15 cellular contexts compared by ENCODE assay signal in genomic region chr17:46072998-46073397, GRCh38.
DNase-seq lines count a peak whose midpoint lies in the region; ATAC-seq, FAIRE-seq and TF ChIP-seq lines count a peak whose summit lies in the region.
"Had no signal": no experiment of that assay in that cellular context is flagged by ENCODE, and none has a peak within 500 bp of the region (broad histone marks: within the 10 kb centered on the region; RNA-seq: fewer than 3 reads in every experiment).

No MANE protein-coding gene starts in this region.

- no peak overlapping the region for H3K4me3 ChIP-seq in astrocyte (ENCODE audit: insufficient read depth, low read depth, low read length)
- H3K4me3 ChIP-seq: BLaER1 had no signal

- H3K9me3 ChIP-seq in astrocyte (ENCODE audit: insufficient read depth, low read depth, low read length), result no peaks in the 10 kb centered on the region
- H3K9me3 ChIP-seq: BLaER1 had no signal

- peak overlapping the region; percentile 31 for H3K4me2 ChIP-seq in astrocyte (ENCODE audit: low read length)
- H3K4me2 ChIP-seq: BLaER1 had no signal

- H2AFZ ChIP-seq in astrocyte (ENCODE audit: low read depth, low read length), result no peak overlapping the region

- H3K27ac ChIP-seq in astrocyte (ENCODE audit: low read depth, low read length), result peak overlapping the region; percentile 28
- H3K27ac ChIP-seq: BLaER1 had no signal

- H3K27me3 ChIP-seq in astrocyte (ENCODE audit: insufficient read depth, low read length), result no peaks in the 10 kb centered on the region
- H3K27me3 ChIP-seq: BLaER1 had no signal

- H3K36me3 ChIP-seq in astrocyte (ENCODE audit: insufficient read depth, low read length), result peaks cover 2% of the 10 kb centered on the region

- H3K27ac Mint-ChIP-seq in astrocyte (ENCODE audit: unreplicated experiment), result peak overlapping the region; percentile 72

- FAIRE-seq in astrocyte (lab: Jason Lieb, UNC), result peak; percentile 86

- ATAC-seq in esophagus mucosa, result no peak
- ATAC-seq: activated CD4-positive, CD25-positive, alpha-beta regulatory T cell treated with anti-CD3 and anti-CD28 coated beads, Interleukin-2, amount 50 U/mL, for 24 hours had no signal

- no peaks in the 10 kb centered on the region for H3K27me3 Mint-ChIP-seq in astrocyte (ENCODE audit: low read depth, unreplicated experiment)
- H3K27me3 Mint-ChIP-seq: IgD-negative memory B cell had no signal

- peaks cover 84% of the 10 kb centered on the region for H3K79me2 ChIP-seq in astrocyte (ENCODE audit: insufficient read depth, low read length)

- H3K9ac ChIP-seq in astrocyte (ENCODE audit: low read length), result no peak overlapping the region
- H3K9ac ChIP-seq: BLaER1 had no signal

- TF ChIP-seq CTCF in astrocyte (IDR thresholded peaks at IDR 0.05; ENCODE audit: insufficient read depth, low read depth, low read length), result no peak

- peak; percentile 78 for DNase-seq in A172 (ENCODE audit: low spot score)
- DNase-seq in HCEC 1CT, result peak; percentile 84
- DNase-seq in astrocyte (ENCODE audit: low read depth), result peak; percentile 76
- peak; percentile 83 for DNase-seq in iris pigment epithelial cell (ENCODE audit: low read depth)
- DNase-seq in activated effector memory CD4-positive, alpha-beta T cell treated with anti-CD3 and anti-CD28 coated beads, Interleukin-2, amount 50 U/mL, for 16 hours, result no peak
- no peak for DNase-seq in Kasumi-1 (lab: John Stamatoyannopoulos, UW)
- DNase-seq in UCSD-AML1 (lab: John Stamatoyannopoulos, UW; ENCODE audit: unreplicated experiment), result no peak
- DNase-seq: activated naive CD4-positive, alpha-beta T cell treated with Interleukin-2 at 50 U/mL for 16 hours; effector CD4-positive, alpha-beta T cell; occipital lobe; Right ventricle myocardium superior had no signal

- H4K20me1 ChIP-seq in astrocyte (ENCODE audit: insufficient read depth, low read length), result peaks cover 66% of the 10 kb centered on the region

- peaks cover 40% of the 10 kb centered on the region for H3K4me1 Mint-ChIP-seq in astrocyte (ENCODE audit: low read depth, unreplicated experiment)

- H3K9me3 Mint-ChIP-seq in astrocyte (ENCODE audit: unreplicated experiment), result peaks cover 2% of the 10 kb centered on the region
- H3K9me3 Mint-ChIP-seq: IgD-negative memory B cell had no signal

- H3K36me3 Mint-ChIP-seq in astrocyte (ENCODE audit: low read depth, unreplicated experiment), result peaks cover 10% of the 10 kb centered on the region
- H3K36me3 Mint-ChIP-seq: IgD-negative memory B cell had no signal

- peaks cover 14% of the 10 kb centered on the region for H3K4me1 ChIP-seq in astrocyte (ENCODE audit: insufficient read depth, low read length)
- H3K4me1 ChIP-seq: BLaER1 had no signal

- peak overlapping the region; percentile 2 for H3K4me3 Mint-ChIP-seq in astrocyte (ENCODE audit: unreplicated experiment)
- H3K4me3 Mint-ChIP-seq: IgD-negative memory B cell had no signal

Comparison
In these comparisons a context has a peak if more than half of its experiments do, and no peak if none do; other contexts are left out.
1. DNase-seq: peak in A172 (single experiment), HCEC 1CT (single experiment), astrocyte (single experiment) and iris pigment epithelial cell (single experiment); none in activated effector memory CD4-positive, alpha-beta T cell treated with anti-CD3 and anti-CD28 coated beads, Interleukin-2, amount 50 U/mL, for 16 hours (single experiment), Kasumi-1 (0 of 2) and UCSD-AML1 (single experiment).